Comparison of ENCODE assay signal across 1 cellular context in the genomic region with DNA sequence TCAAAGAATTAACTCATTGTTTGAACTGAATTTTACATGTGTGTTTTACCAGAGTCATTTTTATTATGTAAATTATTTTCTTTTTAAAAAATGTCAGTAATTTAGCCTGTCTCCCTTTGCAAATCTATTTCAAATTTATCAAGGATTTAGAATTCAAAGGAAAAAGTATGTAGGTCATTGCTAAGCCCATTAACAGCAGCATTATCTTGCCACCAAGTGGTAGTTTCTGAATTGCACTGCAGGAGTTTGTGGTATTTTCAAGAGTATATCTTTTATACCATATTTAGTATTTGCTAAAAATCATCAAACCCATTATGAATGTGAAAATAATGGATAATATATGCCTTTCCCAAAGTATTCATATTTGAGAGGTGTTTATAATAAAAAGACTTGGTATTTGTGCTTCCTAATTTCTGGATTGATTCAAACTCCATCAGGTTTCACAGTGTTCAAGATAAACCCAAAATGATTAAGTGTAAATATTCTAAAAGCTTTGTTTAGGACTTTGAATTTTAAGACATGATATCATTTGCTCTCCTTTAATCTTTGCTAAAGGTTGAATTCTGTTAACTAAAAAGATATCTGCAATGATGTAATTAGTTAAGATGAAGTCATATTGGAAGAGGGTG.
TF ChIP-seq lines count a peak whose summit lies in the region.

No MANE protein-coding gene starts in this region.

TF ChIP-seq in H1, 55 proteins besides CTCF, POLR2A, EP300 and RAD21:
- no peak for TF ChIP-seq CTBP2 (IDR thresholded peaks at IDR 0.05; ENCODE audit: borderline replicate concordance, insufficient read depth, insufficient read length, low read length)
- TF ChIP-seq POU5F1 (IDR thresholded peaks at IDR 0.05; ENCODE audit: low read depth, low read length): no peak
- TF ChIP-seq TEAD4 (IDR thresholded peaks at IDR 0.05; ENCODE audit: low read depth, low read length): no peak
- no peak for TF ChIP-seq BACH1 (IDR thresholded peaks at IDR 0.05; ENCODE audit: low read length)
- no peak for TF ChIP-seq TBP (IDR thresholded peaks at IDR 0.05; ENCODE audit: low read depth, low read length)
- no peak for TF ChIP-seq GABPA (IDR thresholded peaks at IDR 0.05; ENCODE audit: borderline replicate concordance, insufficient read depth, low read length)
- TF ChIP-seq MAFK (IDR thresholded peaks at IDR 0.05; ENCODE audit: low read depth, low read length): no peak
